ENCODE assay signal across 10 cellular contexts in the genomic region with DNA sequence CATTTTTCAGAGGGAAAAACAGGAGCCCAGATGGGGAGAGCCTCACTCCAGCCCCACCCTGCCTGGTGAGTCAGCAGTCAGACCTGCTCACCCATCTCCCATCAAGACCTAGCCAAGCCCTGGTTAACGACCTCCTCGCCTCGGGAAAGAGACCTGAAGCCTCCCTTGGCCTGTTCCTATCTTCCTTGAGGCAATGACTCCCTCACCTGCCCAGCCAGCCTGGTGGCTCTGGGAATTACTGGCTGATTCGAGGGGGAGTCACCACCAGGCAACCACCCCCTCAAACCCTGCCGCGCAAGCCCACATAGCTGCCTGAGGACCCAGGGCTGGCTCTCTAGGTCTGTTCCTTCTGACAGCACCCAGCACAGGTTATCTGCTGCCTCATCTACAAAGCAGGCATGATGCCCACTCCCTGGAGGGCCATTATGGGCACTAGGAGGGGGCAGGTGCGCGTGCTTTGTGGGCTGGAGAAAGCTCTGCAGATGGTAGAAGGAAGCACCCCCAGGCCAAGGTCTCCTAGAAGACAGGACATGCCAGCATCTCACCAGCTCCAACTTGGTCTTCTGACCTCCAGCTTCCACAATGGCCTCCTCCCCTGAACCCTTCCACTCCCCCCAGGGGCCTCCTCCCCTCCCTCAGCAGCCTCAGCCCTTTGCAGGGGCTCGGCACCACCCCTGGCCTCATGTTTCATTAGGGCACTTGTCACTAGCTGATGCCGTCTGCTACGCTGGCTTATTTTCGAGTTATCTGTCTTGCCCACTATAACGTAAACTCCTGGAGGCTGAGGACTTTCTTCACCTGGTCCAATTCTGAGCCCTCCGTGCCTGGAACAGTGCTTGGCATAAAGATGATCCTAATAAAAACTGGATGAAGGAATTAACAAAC. TPM values are rescaled to one million over a fixed set of nuclear protein-coding genes. Genes with fewer than 3 reads are reported as not detected.
A peak's percentile ranks its signal among the peaks of the same experiment; 100 is the strongest.
DNase-seq lines count a peak whose midpoint lies in the region; ATAC-seq and TF ChIP-seq lines count a peak whose summit lies in the region.
"Had no signal": no experiment of that assay in that cellular context is flagged by ENCODE, and none has a peak within 500 bp of the region (broad histone marks: within the 10 kb centered on the region; RNA-seq: fewer than 3 reads in every experiment).

No MANE protein-coding gene starts in this region.

- H3K4me1 ChIP-seq in CD8-positive, alpha-beta memory T cell (ENCODE audit: insufficient read depth, low read length): peaks cover 48% of the 10 kb centered on the region
- H3K4me1 ChIP-seq in mammary epithelial cell (ENCODE audit: insufficient read depth, low read length) (peaks cover 32% of the 10 kb centered on the region), A673 (ENCODE audit: insufficient read depth, low read length, poor library complexity, severe bottlenecking) (no peaks in the 10 kb centered on the region)

- BruUV-seq in mammary epithelial cell (replicated peaks; lab: Mats Ljungman, UMichigan): TSS peak; percentile 21
- no TSS peak for BruUV-seq in A673 (replicated peaks; lab: Mats Ljungman, UMichigan)

- no peaks in the 10 kb centered on the region for H4K20me1 ChIP-seq in mammary epithelial cell (ENCODE audit: insufficient read depth, low read length)

- no peaks in the 10 kb centered on the region for H3K9me3 ChIP-seq in CD8-positive, alpha-beta memory T cell (ENCODE audit: low read length)
- H3K9me3 ChIP-seq in mammary epithelial cell (replicated peaks; ENCODE audit: insufficient read depth, low read length): no peaks in the 10 kb centered on the region
- H3K9me3 ChIP-seq in A673 (ENCODE audit: low read depth, low read length, poor library complexity, severe bottlenecking): no peaks in the 10 kb centered on the region

- peaks cover 64% of the 10 kb centered on the region for H3K36me3 ChIP-seq in CD8-positive, alpha-beta memory T cell (ENCODE audit: insufficient read depth, low read length)
- H3K36me3 ChIP-seq in mammary epithelial cell (ENCODE audit: insufficient read depth, low read length): peaks cover 22% of the 10 kb centered on the region
- peaks cover 69% of the 10 kb centered on the region for H3K36me3 ChIP-seq in A673 (ENCODE audit: insufficient read depth, low read length, poor library complexity, severe bottlenecking)

- CTCF ChIA-PET in CD8-positive, alpha-beta memory T cell (lab: Charles Lee): interaction anchor here (1.0 to 2.5 kb wide), 6 partner anchors 9 to 99 kb away, joined by 3 to 10 read pairs (median 4); no protein-coding TSS in a partner anchor
- CTCF ChIA-PET in mammary epithelial cell (lab: Charles Lee; ENCODE audit: low non-redundant PET): no interaction called here
- CTCF ChIA-PET in A673 (lab: Charles Lee): interaction anchor here (0.6 kb wide), 1 partner anchor 75 kb away, joined by 3 read pairs; no protein-coding TSS in a partner anchor

- H2AFZ ChIP-seq in mammary epithelial cell (ENCODE audit: low read depth, low read length): no peak overlapping the region

- H3K27ac ChIP-seq in CD8-positive, alpha-beta memory T cell (ENCODE audit: low read depth, low read length): peak overlapping the region; percentile 11
- H3K27ac ChIP-seq in mammary epithelial cell (ENCODE audit: insufficient read depth, low read depth, low read length) (peak overlapping the region; percentile 38), A673 (ENCODE audit: low read depth, low read length, poor library complexity, severe bottlenecking) (no peak overlapping the region)

- H3K4me1 Mint-ChIP-seq in CD8-positive, alpha-beta memory T cell: peaks cover 56 to 75% (median 72%) of the 10 kb centered on the region in 3 donors
- H3K4me1 Mint-ChIP-seq in IgD-negative memory B cell (peaks cover 15 to 37% (median 34%) of the 10 kb centered on the region in 3 donors), nephron progenitor cell (peaks cover 10% of the 10 kb centered on the region)

- no peaks in the 10 kb centered on the region for H3K27me3 Mint-ChIP-seq in CD8-positive, alpha-beta memory T cell
- H3K27me3 Mint-ChIP-seq in IgD-negative memory B cell: peaks cover 1% of the 10 kb centered on the region
- peaks cover 7% of the 10 kb centered on the region for H3K27me3 Mint-ChIP-seq in nephron progenitor cell (ENCODE audit: low read depth, poor library complexity)

- POLR2A ChIA-PET in CD8-positive, alpha-beta memory T cell (lab: Charles Lee): no interaction called here
- POLR2A ChIA-PET in A673 (lab: Charles Lee; ENCODE audit: low non-redundant PET): no interaction called here

- H3K27me3 ChIP-seq in CD8-positive, alpha-beta memory T cell (ENCODE audit: insufficient read depth, low read length, poor library complexity, severe bottlenecking): no peaks in the 10 kb centered on the region
- H3K27me3 ChIP-seq in mammary epithelial cell (ENCODE audit: insufficient read depth, low read length) (no peaks in the 10 kb centered on the region), A673 (replicated peaks; ENCODE audit: insufficient read depth, low read depth, low read length, poor library complexity) (no peaks in the 10 kb centered on the region)

- DNase-seq in CD8-positive, alpha-beta memory T cell: no peak
- DNase-seq in mammary epithelial cell (peak; percentile 71), nephron progenitor cell (no peak), A673 (ENCODE audit: low spot score) (no peak), DMS53 treated with DMSO at 0.1 percent for 48 hours (lab: John Stamatoyannopoulos, UW; ENCODE audit: unreplicated experiment) (no peak), GM20000 (ENCODE audit: low spot score) (no peak)
- DNase-seq: effector CD4-positive, alpha-beta T cell; stimulated activated CD4-positive, alpha-beta T cell treated with anti-CD3 and anti-CD28 coated beads, Interleukin-2, amount 100 ng/mL, for 48 hours had no signal

- H3K27ac Mint-ChIP-seq in CD8-positive, alpha-beta memory T cell: peak overlapping the region; percentile 59 to 94 (median 90)
- H3K27ac Mint-ChIP-seq in IgD-negative memory B cell: peak overlapping the region in 2 of 3 donors; percentile 84 to 88
- peak overlapping the region; percentile 91 for H3K27ac Mint-ChIP-seq in nephron progenitor cell

- no peak overlapping the region for H3K4me3 ChIP-seq in CD8-positive, alpha-beta memory T cell (ENCODE audit: low read length)
- H3K4me3 ChIP-seq in mammary epithelial cell (replicated peaks in 1 of 3; ENCODE audit: insufficient read depth in 1 of 3, low read depth in 2 of 3, low read length in 3 of 3) (no peak overlapping the region), A673 (ENCODE audit: low read depth, low read length, poor library complexity, severe bottlenecking) (no peak overlapping the region)

- H3K79me2 ChIP-seq in mammary epithelial cell (ENCODE audit: insufficient read depth, low read length): peaks cover 76% of the 10 kb centered on the region

- H3K4me2 ChIP-seq in mammary epithelial cell (ENCODE audit: insufficient read depth, low read depth, low read length): peak overlapping the region; percentile 54

- intact Hi-C loops in mammary epithelial cell (cut with micrococcal nuclease) (loop anchor here (1.0 kb wide), 1 partner anchor 9 kb away; no protein-coding TSS in a partner anchor), A673 (cut with micrococcal nuclease; ENCODE audit: unreplicated experiment) (no loop called here)

- no peak for ATAC-seq in GM19463 (IDR thresholded peaks at IDR 0.05; ENCODE audit: unreplicated experiment)

- TF ChIP-seq CTCF in mammary epithelial cell (conservative IDR thresholded peaks at IDR 0.05 in 1 of 2, IDR thresholded peaks at IDR 0.05 in 1 of 2; ENCODE audit: extremely low read depth in 1 of 2, insufficient read depth in 1 of 2, low read depth in 1 of 2, low read length in 2 of 2) (no peak), nephron progenitor cell (IDR thresholded peaks at IDR 0.05) (no peak), A673 (conservative IDR thresholded peaks at IDR 0.05; ENCODE audit: low read depth, low read length) (no peak), GM20000 (IDR thresholded peaks at IDR 0.05; ENCODE audit: extremely low read depth, missing control alignments) (no peak)

- 22% methylated on average over 6 of the region's 14 CpGs for WGBS in mammary epithelial cell (ENCODE audit: low coverage, missing lambda C conversion rate)

- peaks cover 14 to 88% (median 25%) of the 10 kb centered on the region in 3 donors for H3K36me3 Mint-ChIP-seq in CD8-positive, alpha-beta memory T cell
- peaks cover 7% of the 10 kb centered on the region for H3K36me3 Mint-ChIP-seq in IgD-negative memory B cell
- H3K36me3 Mint-ChIP-seq in nephron progenitor cell (ENCODE audit: low read depth): peaks cover 44% of the 10 kb centered on the region

- dilution Hi-C loops in mammary epithelial cell (cut with HindIII; ENCODE audit: low sequenced_read_pairs): no loop called here

- peak overlapping the region in 4 of 7 donors; percentile 46 to 84 (median 60) for H3K4me3 Mint-ChIP-seq in CD8-positive, alpha-beta memory T cell
- no peak overlapping the region for H3K4me3 Mint-ChIP-seq in IgD-negative memory B cell
- no peak overlapping the region for H3K4me3 Mint-ChIP-seq in nephron progenitor cell

- in situ Hi-C loops in mammary epithelial cell (cut with MboI; ENCODE audit: low sequenced_read_pairs in 2 of 2): no loop called here

- peak overlapping the region; percentile 3 for H3K9ac ChIP-seq in mammary epithelial cell (ENCODE audit: insufficient read depth, low read length)

- H3K9me3 Mint-ChIP-seq in CD8-positive, alpha-beta memory T cell: no peaks in the 10 kb centered on the region
- H3K9me3 Mint-ChIP-seq in IgD-negative memory B cell (no peaks in the 10 kb centered on the region), nephron progenitor cell (no peaks in the 10 kb centered on the region)

RNA-seq across cellular contexts. Expression of gene DEDD2, which starts 10.4 kb away (rescaled TPM):
- 10 to 100 TPM; 30.0 to 32.7 TPM for total RNA-seq in CD8-positive, alpha-beta memory T cell
- 163 TPM for polyA plus RNA-seq in CD8-positive, alpha-beta memory T cell
- polyA plus RNA-seq in IgD-negative memory B cell (159 TPM), mammary epithelial cell (31.8 TPM)
- total RNA-seq in mammary epithelial cell (10 to 100 TPM; 17.3 to 32.3 TPM), A673 (2021) (32.1 and 35.2 TPM in 2 replicates)
- polyA minus RNA-seq in mammary epithelial cell: 13.2 TPM

RNA-seq across cellular contexts. Expression of gene ZNF526, which starts 13.0 kb away (rescaled TPM):
- 10 to 100 TPM; 18.4 to 20.5 TPM for total RNA-seq in CD8-positive, alpha-beta memory T cell
- 9.0 TPM for polyA plus RNA-seq in CD8-positive, alpha-beta memory T cell
- polyA plus RNA-seq in IgD-negative memory B cell: 8.0 TPM
- 10 to 100 TPM; 11.2 to 15.8 TPM for total RNA-seq in mammary epithelial cell
- 8.6 TPM for polyA plus RNA-seq in mammary epithelial cell
- 22.8 TPM for polyA minus RNA-seq in mammary epithelial cell
- total RNA-seq in A673 (2021): 17.4 and 21.3 TPM in 2 replicates

RNA-seq across cellular contexts. Expression of gene GSK3A, which starts 35.3 kb away (rescaled TPM):
- total RNA-seq in CD8-positive, alpha-beta memory T cell: 10 to 100 TPM; 52.9 to 53.5 TPM
- polyA plus RNA-seq in CD8-positive, alpha-beta memory T cell: 23.8 TPM
- 24.5 TPM for polyA plus RNA-seq in IgD-negative memory B cell
- 10 to 100 TPM; 29.3 to 61.9 TPM for total RNA-seq in mammary epithelial cell
- polyA plus RNA-seq in mammary epithelial cell: 42.9 TPM
- 52.4 TPM for polyA minus RNA-seq in mammary epithelial cell
- total RNA-seq in A673 (2021): 67.8 and 70.1 TPM in 2 replicates

RNA-seq across cellular contexts. Expression of gene ERF, which starts 47.8 kb away (rescaled TPM):
- total RNA-seq in CD8-positive, alpha-beta memory T cell: 10 to 100 TPM; 58.7 to 64.7 TPM
- polyA plus RNA-seq in CD8-positive, alpha-beta memory T cell: 5.1 TPM
- polyA plus RNA-seq in IgD-negative memory B cell (6.7 TPM), mammary epithelial cell (86.1 TPM)
- total RNA-seq in mammary epithelial cell (100 to 1,000 TPM; 101 to 139 TPM), A673 (2021) (149 and 164 TPM in 2 replicates)
- polyA minus RNA-seq in mammary epithelial cell: 36.6 TPM

Comparison
In these comparisons a context has a peak if more than half of its experiments do, and no peak if none do; other contexts are left out.
1. H3K4me3 Mint-ChIP-seq: peak in CD8-positive, alpha-beta memory T cell (4 of 7); none in IgD-negative memory B cell (0 of 4) and nephron progenitor cell (single experiment).
2. Peak in every context shown above with its lines, with median percentiles within 50 percentile points of each other: H3K27ac Mint-ChIP-seq.